In the genomic region with DNA sequence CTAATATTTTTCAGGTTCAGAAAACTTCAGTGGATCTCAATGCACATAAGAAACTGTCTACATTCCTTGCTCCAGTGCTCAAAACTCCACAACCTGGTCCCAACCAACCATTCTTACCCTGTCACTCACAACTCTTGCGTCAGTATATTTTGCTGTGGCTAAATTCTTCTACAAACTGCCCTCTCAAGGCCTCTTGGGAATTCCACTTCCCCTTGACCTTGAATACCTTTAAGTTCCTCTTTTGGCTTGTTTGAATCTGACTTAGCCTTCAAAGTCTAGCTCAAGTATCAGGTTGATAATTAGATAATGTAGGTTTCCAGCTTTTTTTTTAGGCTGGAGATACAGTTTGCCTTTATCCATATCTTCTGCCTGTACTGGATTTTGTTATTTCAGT, we compare ENCODE assay signal across 11 cellular contexts.
A peak's percentile ranks its signal among the peaks of the same experiment; 100 is the strongest.
DNase-seq lines count a peak whose midpoint lies in the region; ATAC-seq and TF ChIP-seq lines count a peak whose summit lies in the region.
"Had no signal": no experiment of that assay in that cellular context is flagged by ENCODE, and none has a peak within 500 bp of the region (broad histone marks: within the 10 kb centered on the region; RNA-seq: fewer than 3 reads in every experiment).

No MANE protein-coding gene starts in this region.

- no peak overlapping the region for H3K27ac Mint-ChIP-seq in activated CD4-positive, alpha-beta memory T cell treated with anti-CD3 and anti-CD28 coated beads, Interleukin-2, amount 10 ng/mL, durations not matched to agents 7 days and 5 days
- H3K27ac Mint-ChIP-seq in activated T-cell treated with anti-CD3 and anti-CD28 coated beads, Interleukin-2, amount 50 U/mL, for 72 hours: no peak overlapping the region

- CTCF ChIA-PET in activated CD4-positive, alpha-beta memory T cell treated with anti-CD3 and anti-CD28 coated beads, Interleukin-2, amount 10 ng/mL, durations not matched to agents 7 days and 5 days (lab: Charles Lee): no interaction called here

- POLR2A ChIA-PET in activated CD4-positive, alpha-beta memory T cell treated with anti-CD3 and anti-CD28 coated beads, Interleukin-2, amount 10 ng/mL, durations not matched to agents 7 days and 5 days (lab: Charles Lee): no interaction called here

- no peaks in the 10 kb centered on the region for H3K4me1 Mint-ChIP-seq in activated CD4-positive, alpha-beta memory T cell treated with anti-CD3 and anti-CD28 coated beads, Interleukin-2, amount 10 ng/mL, durations not matched to agents 7 days and 5 days
- peaks cover 12% of the 10 kb centered on the region for H3K4me1 Mint-ChIP-seq in activated T-cell treated with anti-CD3 and anti-CD28 coated beads, Interleukin-2, amount 50 U/mL, for 72 hours (ENCODE audit: low read depth)

- H3K36me3 Mint-ChIP-seq in activated CD4-positive, alpha-beta memory T cell treated with anti-CD3 and anti-CD28 coated beads, Interleukin-2, amount 10 ng/mL, durations not matched to agents 7 days and 5 days (ENCODE audit: low read depth): no peaks in the 10 kb centered on the region
- H3K36me3 Mint-ChIP-seq in activated T-cell treated with anti-CD3 and anti-CD28 coated beads, Interleukin-2, amount 50 U/mL, for 72 hours (ENCODE audit: insufficient read depth in 2 of 2): no peaks in the 10 kb centered on the region
- H3K36me3 Mint-ChIP-seq: activated naive CD4-positive, alpha-beta T cell treated with anti-CD3 and anti-CD28 coated beads, Interleukin-2, amount 50 U/mL, for 24 hours had no signal

- peak; percentile 56 for ATAC-seq in GM21528 (IDR thresholded peaks at IDR 0.05; ENCODE audit: low FRiP score, unreplicated experiment)
- peak; percentile 26 for ATAC-seq in HG03520 (IDR thresholded peaks at IDR 0.05; ENCODE audit: unreplicated experiment)
- ATAC-seq in activated T-cell treated with anti-CD3 and anti-CD28 coated beads, Interleukin-2, amount 50 U/mL, for 72 hours (replicated peaks in 1 of 2): no peak
- ATAC-seq: heart right ventricle had no signal

- no peaks in the 10 kb centered on the region for H3K9me3 Mint-ChIP-seq in activated CD4-positive, alpha-beta memory T cell treated with anti-CD3 and anti-CD28 coated beads, Interleukin-2, amount 10 ng/mL, durations not matched to agents 7 days and 5 days
- H3K9me3 Mint-ChIP-seq in activated T-cell treated with anti-CD3 and anti-CD28 coated beads, Interleukin-2, amount 50 U/mL, for 72 hours: no peaks in the 10 kb centered on the region
- H3K9me3 Mint-ChIP-seq: activated naive CD4-positive, alpha-beta T cell treated with anti-CD3 and anti-CD28 coated beads, Interleukin-2, amount 50 U/mL, for 24 hours had no signal

- TF ChIP-seq CTCF in GM12864 (IDR thresholded peaks at IDR 0.05; ENCODE audit: low read depth, low read length, missing control alignments): no peak
- TF ChIP-seq CTCF in cardiac fibroblast (IDR thresholded peaks at IDR 0.05; ENCODE audit: low read depth, low read length): no peak

- peak; percentile 72 for DNase-seq in GM12864 (ENCODE audit: low read depth)
- peak; percentile 31 to 74 for DNase-seq in cardiac fibroblast (ENCODE audit: low read depth in 2 of 2)
- DNase-seq in SW 1271 (lab: John Stamatoyannopoulos, UW): no peak
- DNase-seq in activated CD4-positive, alpha-beta memory T cell treated with anti-CD3 and anti-CD28 coated beads, Interleukin-2, amount 10 ng/mL, durations not matched to agents 7 days and 5 days: no peak
- no peak for DNase-seq in COR-L47 (lab: John Stamatoyannopoulos, UW)
- DNase-seq in activated T-cell treated with anti-CD3 and anti-CD28 coated beads, Interleukin-2, amount 50 U/mL, for 72 hours: no peak
- DNase-seq: heart right ventricle had no signal

- H3K27me3 Mint-ChIP-seq in activated CD4-positive, alpha-beta memory T cell treated with anti-CD3 and anti-CD28 coated beads, Interleukin-2, amount 10 ng/mL, durations not matched to agents 7 days and 5 days: no peaks in the 10 kb centered on the region
- no peaks in the 10 kb centered on the region for H3K27me3 Mint-ChIP-seq in activated T-cell treated with anti-CD3 and anti-CD28 coated beads, Interleukin-2, amount 50 U/mL, for 72 hours (ENCODE audit: low read depth)

- H3K4me3 ChIP-seq in GM12864 (ENCODE audit: low read depth, low read length): no peak overlapping the region
- no peak overlapping the region for H3K4me3 ChIP-seq in cardiac fibroblast (replicated peaks in 1 of 2; ENCODE audit: low read depth in 2 of 2, low read length in 2 of 2)
- H3K4me3 ChIP-seq: heart right ventricle, SJSA1 had no signal

- H3K4me3 Mint-ChIP-seq in activated CD4-positive, alpha-beta memory T cell treated with anti-CD3 and anti-CD28 coated beads, Interleukin-2, amount 10 ng/mL, durations not matched to agents 7 days and 5 days: no peak overlapping the region
- no peak overlapping the region for H3K4me3 Mint-ChIP-seq in activated T-cell treated with anti-CD3 and anti-CD28 coated beads, Interleukin-2, amount 50 U/mL, for 72 hours
- H3K4me3 Mint-ChIP-seq: activated naive CD4-positive, alpha-beta T cell treated with anti-CD3 and anti-CD28 coated beads, Interleukin-2, amount 50 U/mL, for 24 hours had no signal

Comparison
In these comparisons a context has a peak if more than half of its experiments do, and no peak if none do; other contexts are left out.
1. DNase-seq: peak in GM12864 (single experiment) and cardiac fibroblast (2 of 2); none in SW 1271 (0 of 2), activated CD4-positive, alpha-beta memory T cell treated with anti-CD3 and anti-CD28 coated beads, Interleukin-2, amount 10 ng/mL, durations not matched to agents 7 days and 5 days (single experiment), COR-L47 (single experiment) and activated T-cell treated with anti-CD3 and anti-CD28 coated beads, Interleukin-2, amount 50 U/mL, for 72 hours (0 of 2).
2. ATAC-seq: peak in GM21528 (single experiment) and HG03520 (single experiment); none in activated T-cell treated with anti-CD3 and anti-CD28 coated beads, Interleukin-2, amount 50 U/mL, for 72 hours (0 of 2).